Comparison of ENCODE assay signal across 8 cellular contexts in the genomic region with DNA sequence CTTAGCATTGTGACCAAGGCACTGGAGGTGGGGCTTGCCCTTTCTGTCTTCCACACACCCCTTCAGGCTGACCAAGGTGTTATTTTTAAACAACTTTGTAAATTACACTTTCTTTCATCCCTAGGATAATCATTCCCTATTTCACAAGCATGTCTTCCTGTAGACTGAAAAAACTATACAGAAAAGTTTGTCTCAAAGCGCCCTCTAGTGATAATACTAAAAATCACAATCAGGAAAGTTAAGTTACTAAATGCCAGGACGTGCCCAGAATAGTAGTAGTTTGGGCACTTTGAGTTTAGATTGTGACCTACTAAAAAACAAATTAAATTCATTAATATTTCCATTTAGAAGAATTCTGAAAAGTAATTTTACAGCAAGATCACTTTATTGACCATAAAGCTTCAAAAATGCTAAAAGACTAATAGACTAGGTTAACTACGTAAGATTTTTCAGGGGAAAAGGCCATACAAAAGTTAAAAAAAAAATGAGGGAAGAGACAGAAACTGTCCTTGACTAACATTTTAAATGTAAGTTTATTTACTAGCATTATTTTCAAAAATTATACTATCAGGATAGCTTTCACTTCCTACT.
A peak's percentile ranks its signal among the peaks of the same experiment; 100 is the strongest.
DNase-seq lines count a peak whose midpoint lies in the region; ATAC-seq and TF ChIP-seq lines count a peak whose summit lies in the region.

No MANE protein-coding gene starts in this region.

- H3K27ac ChIP-seq in KMS-11 (no peak overlapping the region), SK-N-MC (no peak overlapping the region)

- no peaks in the 10 kb centered on the region for H3K36me3 Mint-ChIP-seq in activated T-cell treated with anti-CD3 and anti-CD28 coated beads, Interleukin-2, amount 50 U/mL, for 4 hours (ENCODE audit: insufficient read depth)

- no peak overlapping the region for H2AFZ ChIP-seq in KMS-11 (ENCODE audit: low read depth)

- no peak overlapping the region for H3K4me2 ChIP-seq in KMS-11

- H4K20me1 ChIP-seq in KMS-11 (ENCODE audit: insufficient read depth) = no peaks in the 10 kb centered on the region

- H3K27me3 Mint-ChIP-seq in activated T-cell treated with anti-CD3 and anti-CD28 coated beads, Interleukin-2, amount 50 U/mL, for 4 hours (ENCODE audit: low read depth) = no peaks in the 10 kb centered on the region

- peaks cover 3% of the 10 kb centered on the region for H3K4me1 Mint-ChIP-seq in activated T-cell treated with anti-CD3 and anti-CD28 coated beads, Interleukin-2, amount 50 U/mL, for 4 hours (ENCODE audit: low read depth)

- H3K27me3 ChIP-seq in KMS-11 (ENCODE audit: insufficient read depth, low read depth) = no peaks in the 10 kb centered on the region

- no peak overlapping the region for H3K4me3 Mint-ChIP-seq in activated T-cell treated with anti-CD3 and anti-CD28 coated beads, Interleukin-2, amount 50 U/mL, for 4 hours

- H3K9me3 Mint-ChIP-seq in activated T-cell treated with anti-CD3 and anti-CD28 coated beads, Interleukin-2, amount 50 U/mL, for 4 hours = peaks cover 7% of the 10 kb centered on the region

- H3K9ac ChIP-seq in KMS-11 = no peak overlapping the region
- H3K9ac ChIP-seq in SK-N-MC (ENCODE audit: insufficient read length) = no peak overlapping the region

- H3K79me2 ChIP-seq in KMS-11 (ENCODE audit: insufficient read depth, low read depth) = no peaks in the 10 kb centered on the region

- DNase-seq in DMS114 treated with DMSO at 0.1 percent for 48 hours (lab: John Stamatoyannopoulos, UW; ENCODE audit: unreplicated experiment) = peak; percentile 74
- DNase-seq in SK-N-MC (ENCODE audit: low read depth, low spot score) = peak; percentile 55
- DNase-seq in fibroblast of villous mesenchyme (ENCODE audit: low read depth) = peak; percentile 65
- no peak for DNase-seq in retinal pigment epithelial cell (ENCODE audit: low read depth)
- no peak for DNase-seq in amniotic stem cell (lab: John Stamatoyannopoulos, UW)
- no peak for DNase-seq in activated T-cell treated with anti-CD3 and anti-CD28 coated beads, Interleukin-2, amount 50 U/mL, for 4 hours

- peak; percentile 95 for TF ChIP-seq CTCF in KMS-11 (conservative IDR thresholded peaks at IDR 0.05; ENCODE audit: low read depth, low read length)
- TF ChIP-seq CTCF in fibroblast of villous mesenchyme (IDR thresholded peaks at IDR 0.05; ENCODE audit: insufficient read depth, low read depth, low read length) = peak; percentile 65
- peak; percentile 54 for TF ChIP-seq CTCF in retinal pigment epithelial cell (conservative IDR thresholded peaks at IDR 0.05; ENCODE audit: low read depth, low read length)

- H3K36me3 ChIP-seq in KMS-11 (ENCODE audit: insufficient read depth) = no peaks in the 10 kb centered on the region
- no peaks in the 10 kb centered on the region for H3K36me3 ChIP-seq in SK-N-MC (ENCODE audit: insufficient read depth, low read length)

- peaks cover 5% of the 10 kb centered on the region for H3K4me1 ChIP-seq in KMS-11 (ENCODE audit: low read depth, poor library complexity, severe bottlenecking)

- H3K9me3 ChIP-seq in SK-N-MC (ENCODE audit: low read depth, low read length) = no peaks in the 10 kb centered on the region

- ATAC-seq in GM21619 (IDR thresholded peaks at IDR 0.05; ENCODE audit: unreplicated experiment) = no peak
- no peak for ATAC-seq in activated T-cell treated with anti-CD3 and anti-CD28 coated beads, Interleukin-2, amount 50 U/mL, for 4 hours

- H3K4me3 ChIP-seq in KMS-11 (IDR thresholded peaks at IDR 0.05; ENCODE audit: insufficient read depth, low read depth, low read length) (no peak overlapping the region), SK-N-MC (no peak overlapping the region), fibroblast of villous mesenchyme (ENCODE audit: low read depth, low read length) (no peak overlapping the region), retinal pigment epithelial cell (ENCODE audit: low read length) (no peak overlapping the region)

Comparison
In these comparisons a context has a peak if more than half of its experiments do, and no peak if none do; other contexts are left out.
1. DNase-seq: peak in DMS114 treated with DMSO at 0.1 percent for 48 hours (single experiment), SK-N-MC (single experiment) and fibroblast of villous mesenchyme (single experiment); none in retinal pigment epithelial cell (single experiment), amniotic stem cell (single experiment) and activated T-cell treated with anti-CD3 and anti-CD28 coated beads, Interleukin-2, amount 50 U/mL, for 4 hours (single experiment).
2. Peak in every context shown above with its lines, with median percentiles within 50 percentile points of each other: CTCF ChIP-seq.